ENCODE assay signal across 1 cellular context in the genomic region with DNA sequence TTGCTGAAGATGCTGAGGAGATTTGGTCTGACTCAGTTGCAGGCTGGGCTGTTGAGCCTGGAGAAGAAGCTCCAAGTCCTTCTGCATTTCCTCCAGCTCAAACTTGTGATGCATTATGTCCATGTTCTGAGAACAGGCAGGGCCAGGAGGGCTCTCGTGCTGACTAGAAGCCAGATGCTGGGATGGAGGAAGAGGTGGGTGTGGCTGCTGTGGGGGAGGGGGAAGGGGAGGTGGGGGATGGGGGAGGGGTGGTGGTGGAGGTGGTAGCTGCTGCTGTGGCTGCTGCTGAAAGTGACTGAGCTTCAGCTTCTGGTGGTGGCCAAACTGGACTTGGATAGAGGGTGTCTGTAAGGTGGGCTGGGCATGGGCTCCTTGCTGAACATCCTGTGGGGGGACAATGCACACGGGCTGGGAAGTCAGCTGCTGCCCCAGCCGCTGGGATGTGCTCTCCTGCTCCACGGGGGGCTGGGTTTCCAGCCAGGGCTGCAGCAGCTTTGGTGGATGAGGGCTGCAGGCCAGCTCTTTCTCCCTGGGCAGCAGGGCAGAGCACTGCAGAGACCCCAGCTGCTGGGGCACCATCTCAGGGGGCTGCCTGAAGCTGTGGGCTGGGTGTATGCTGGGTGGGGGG.
TF ChIP-seq lines count a peak whose summit lies in the region.

No MANE protein-coding gene starts in this region.

TF ChIP-seq in K562, 482 proteins besides CTCF, POLR2A, EP300 and RAD21:
- TF ChIP-seq FOXA1 (IDR thresholded peaks at IDR 0.05; ENCODE audit: borderline replicate concordance) (no peak), SUPT5H (IDR thresholded peaks at IDR 0.05) (no peak), RAD51 (IDR thresholded peaks at IDR 0.05; ENCODE audit: borderline replicate concordance, low read depth) (no peak), PTBP1 (IDR thresholded peaks at IDR 0.05; ENCODE audit: low read depth, low read length) (no peak), PHF8 (IDR thresholded peaks at IDR 0.05; ENCODE audit: borderline replicate concordance, low read length) (no peak), CCAR2 (IDR thresholded peaks at IDR 0.05; ENCODE audit: low read depth, low read length) (no peak), KAT8 (IDR thresholded peaks at IDR 0.05; ENCODE audit: low read depth) (no peak), NFE2L1 (tag; IDR thresholded peaks at IDR 0.05; ENCODE audit: borderline replicate concordance, low read depth) (no peak)
- TF ChIP-seq, protein P1, sequence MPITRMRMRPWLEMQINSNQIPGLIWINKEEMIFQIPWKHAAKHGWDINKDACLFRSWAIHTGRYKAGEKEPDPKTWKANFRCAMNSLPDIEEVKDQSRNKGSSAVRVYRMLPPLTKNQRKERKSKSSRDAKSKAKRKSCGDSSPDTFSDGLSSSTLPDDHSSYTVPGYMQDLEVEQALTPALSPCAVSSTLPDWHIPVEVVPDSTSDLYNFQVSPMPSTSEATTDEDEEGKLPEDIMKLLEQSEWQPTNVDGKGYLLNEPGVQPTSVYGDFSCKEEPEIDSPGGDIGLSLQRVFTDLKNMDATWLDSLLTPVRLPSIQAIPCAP (CRISPR knock-in tag; IDR thresholded peaks at IDR 0.05; ENCODE audit: borderline replicate concordance): no peak
- TF ChIP-seq, protein P2, sequence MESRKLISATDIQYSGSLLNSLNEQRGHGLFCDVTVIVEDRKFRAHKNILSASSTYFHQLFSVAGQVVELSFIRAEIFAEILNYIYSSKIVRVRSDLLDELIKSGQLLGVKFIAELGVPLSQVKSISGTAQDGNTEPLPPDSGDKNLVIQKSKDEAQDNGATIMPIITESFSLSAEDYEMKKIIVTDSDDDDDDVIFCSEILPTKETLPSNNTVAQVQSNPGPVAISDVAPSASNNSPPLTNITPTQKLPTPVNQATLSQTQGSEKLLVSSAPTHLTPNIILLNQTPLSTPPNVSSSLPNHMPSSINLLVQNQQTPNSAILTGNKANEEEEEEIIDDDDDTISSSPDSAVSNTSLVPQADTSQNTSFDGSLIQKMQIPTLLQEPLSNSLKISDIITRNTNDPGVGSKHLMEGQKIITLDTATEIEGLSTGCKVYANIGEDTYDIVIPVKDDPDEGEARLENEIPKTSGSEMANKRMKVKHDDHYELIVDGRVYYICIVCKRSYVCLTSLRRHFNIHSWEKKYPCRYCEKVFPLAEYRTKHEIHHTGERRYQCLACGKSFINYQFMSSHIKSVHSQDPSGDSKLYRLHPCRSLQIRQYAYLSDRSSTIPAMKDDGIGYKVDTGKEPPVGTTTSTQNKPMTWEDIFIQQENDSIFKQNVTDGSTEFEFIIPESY (CRISPR knock-in tag; IDR thresholded peaks at IDR 0.05): no peak
